8 cellular contexts compared by ENCODE assay signal in genomic region chr7:124930173-124930623, GRCh38. TPM values are rescaled to one million over a fixed set of nuclear protein-coding genes. Genes with fewer than 3 reads are reported as not detected.
A peak's percentile ranks its signal among the peaks of the same experiment; 100 is the strongest.
DNase-seq lines count a peak whose midpoint lies in the region; ATAC-seq, FAIRE-seq and TF ChIP-seq lines count a peak whose summit lies in the region.

No MANE protein-coding gene starts in this region.

- peak overlapping the region; percentile 51 for H3K9ac ChIP-seq in SK-N-MC (ENCODE audit: insufficient read length)

- ATAC-seq in GM21390 (IDR thresholded peaks at IDR 0.05; ENCODE audit: unreplicated experiment) (peak; percentile 3), HG02852 (IDR thresholded peaks at IDR 0.05; ENCODE audit: unreplicated experiment) (no peak), aorta (ENCODE audit: low FRiP score) (no peak)

- H3K36me3 ChIP-seq in SK-N-MC (ENCODE audit: insufficient read depth, low read length) (peaks cover 25% of the 10 kb centered on the region), small intestine (ENCODE audit: control insufficient read depth in 2 of 2, insufficient read depth in 2 of 2, low read length in 2 of 2) (no peaks in the 10 kb centered on the region), aorta (ENCODE audit: control insufficient read depth in 1 of 2, insufficient read depth in 2 of 2, low read length in 1 of 2) (no peaks in the 10 kb centered on the region)

- peak; percentile 33 for FAIRE-seq in small intestine (lab: Jason Lieb, UNC)

- 6 to 13% (median 8%) methylated on average over 1 of the region's 1 CpG for WGBS in small intestine, 3 donors
- WGBS in aorta, 2 donors, result 0 to 1% methylated on average over 1 of the region's 1 CpG

- H3K4me1 ChIP-seq in small intestine (ENCODE audit: control insufficient read depth in 2 of 2, insufficient read depth in 1 of 2, low read depth in 1 of 2, low read length in 1 of 2) (no peaks in the 10 kb centered on the region), aorta (ENCODE audit: control insufficient read depth in 1 of 2, insufficient read depth in 2 of 2, low read length in 2 of 2) (no peaks in the 10 kb centered on the region)

- H3K4me3 ChIP-seq in SK-N-MC (peak overlapping the region; percentile 96), fibroblast of pulmonary artery (replicated peaks; ENCODE audit: low read depth, low read length) (peak overlapping the region; percentile 71), small intestine (ENCODE audit: low read depth in 1 of 2, low read length in 2 of 2) (peak overlapping the region in 1 of 2 donors; percentile 54), aorta (ENCODE audit: low read length in 2 of 2) (peak overlapping the region in 1 of 2 donors; percentile 37)

- intact Hi-C loops in aorta (cut with DNase I), result loop anchor here in 1 of 2 donors (5.0 kb wide), 2 partner anchors 37 to 218 kb away; no protein-coding TSS in a partner anchor

- no peaks in the 10 kb centered on the region for H3K9me3 ChIP-seq in SK-N-MC (ENCODE audit: low read depth, low read length)
- H3K9me3 ChIP-seq in small intestine (ENCODE audit: control insufficient read depth, low read depth), result no peaks in the 10 kb centered on the region
- no peaks in the 10 kb centered on the region for H3K9me3 ChIP-seq in aorta (ENCODE audit: control insufficient read depth, low read length)

- TF ChIP-seq CTCF in fibroblast of pulmonary artery (IDR thresholded peaks at IDR 0.05; ENCODE audit: low read length, missing control alignments), result no peak

- H3K27me3 ChIP-seq in small intestine (ENCODE audit: control insufficient read depth in 2 of 2, insufficient read depth in 2 of 2, low read length in 2 of 2), result no peaks in the 10 kb centered on the region
- no peaks in the 10 kb centered on the region for H3K27me3 ChIP-seq in aorta (ENCODE audit: control insufficient read depth in 1 of 2, insufficient read depth in 2 of 2, low read length in 1 of 2)

- H3K27ac ChIP-seq in SK-N-MC (peak overlapping the region; percentile 69; the same call in 1 of the 2 replicates), small intestine (ENCODE audit: low read depth in 1 of 2, low read length in 1 of 2) (peak overlapping the region in 1 of 2 donors; percentile 87), aorta (ENCODE audit: low read depth in 1 of 2, low read length in 2 of 2) (no peak overlapping the region)

- DNase-seq in SK-N-MC (ENCODE audit: low read depth, low spot score), result no peak
- DNase-seq in fibroblast of pulmonary artery (ENCODE audit: low read depth), result no peak
- no peak for DNase-seq in small intestine
- no peak for DNase-seq in HCEC 1CT
- no peak for DNase-seq in NCI-H2171 treated with DMSO at 0.1 percent for 48 hours (lab: John Stamatoyannopoulos, UW)
- no peak for DNase-seq in aorta

RNA-seq across cellular contexts. Expression of gene POT1, which starts 0.6 kb away (rescaled TPM):
- polyA plus RNA-seq in small intestine (1 to 10 TPM; 3.1 to 6.8 (median 3.5) TPM), aorta (10 to 100 TPM in 1 of 2 donors, 1 to 10 TPM in 1; 9.3 to 19.7 TPM)
- total RNA-seq in aorta, result 10 to 100 TPM; 23.0 to 28.2 TPM
